Comparison of ENCODE assay signal across 11 cellular contexts in the genomic region with DNA sequence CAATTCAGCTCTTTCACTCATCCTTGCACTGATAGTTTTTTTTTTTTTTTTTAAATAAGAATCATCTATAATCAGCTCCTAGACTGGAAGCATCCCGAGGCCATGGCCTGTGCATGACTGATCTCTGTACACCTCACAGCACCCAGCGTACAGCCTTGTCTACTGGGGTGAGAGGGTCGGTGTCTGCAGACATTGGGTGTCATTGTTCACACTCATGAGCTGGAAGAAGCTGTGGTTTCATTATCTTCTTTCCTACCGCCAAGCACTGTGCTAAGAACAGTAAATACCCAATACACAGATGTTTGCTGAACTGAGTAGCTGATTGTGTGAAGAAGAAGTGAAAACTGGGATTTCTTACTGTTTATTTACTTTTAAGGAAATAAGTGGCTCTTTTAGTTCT.
DNase-seq lines count a peak whose midpoint lies in the region; ATAC-seq and TF ChIP-seq lines count a peak whose summit lies in the region.
"Had no signal": no experiment of that assay in that cellular context is flagged by ENCODE, and none has a peak within 500 bp of the region (broad histone marks: within the 10 kb centered on the region; RNA-seq: fewer than 3 reads in every experiment).

No MANE protein-coding gene starts in this region.

- no peak for TF ChIP-seq CTCF in choroid plexus epithelial cell (conservative IDR thresholded peaks at IDR 0.05; ENCODE audit: low read depth, low read length)
- no peak for TF ChIP-seq CTCF in gastrocnemius medialis (IDR thresholded peaks at IDR 0.05 in 4 of 5, conservative IDR thresholded peaks at IDR 0.05 in 1 of 5)
- no peak for TF ChIP-seq CTCF in OCI-LY7 (conservative IDR thresholded peaks at IDR 0.05; ENCODE audit: low read length)

- TF ChIP-seq POLR2A in gastrocnemius medialis (IDR thresholded peaks at IDR 0.05): no peak

- H3K9me3 ChIP-seq in gastrocnemius medialis (no peaks in the 10 kb centered on the region), OCI-LY7 (ENCODE audit: low read length) (no peaks in the 10 kb centered on the region)

- no peaks in the 10 kb centered on the region for H4K20me1 ChIP-seq in OCI-LY7 (ENCODE audit: insufficient read depth, low read length)

- peak; percentile 25 for DNase-seq in activated CD4-positive, alpha-beta T cell treated with anti-CD3 and anti-CD28 coated beads for 48 hours
- DNase-seq in activated CD4-positive, alpha-beta T cell treated with anti-CD3 and anti-CD28 coated beads, Interleukin-2, amount 10 ng/mL, durations not matched to agents 7 days and 5 days: no peak
- DNase-seq in MV-4-11 (lab: John Stamatoyannopoulos, UW): peak; percentile 65
- peak; percentile 55 for DNase-seq in choroid plexus epithelial cell (ENCODE audit: low read depth)
- no peak for DNase-seq in gastrocnemius medialis
- DNase-seq in OCI-LY7 (ENCODE audit: low spot score): no peak
- DNase-seq in H4 (ENCODE audit: low spot score): no peak
- DNase-seq: activated gamma-delta T cell, NCI-H1092 treated with DMSO at 0.1 percent for 48 hours, NCI-H748 treated with DMSO at 0.1 percent for 48 hours had no signal

- no peak overlapping the region for H2AFZ ChIP-seq in OCI-LY7 (ENCODE audit: low read length)

- POLR2A ChIA-PET in activated CD4-positive, alpha-beta T cell treated with anti-CD3 and anti-CD28 coated beads, Interleukin-2, amount 10 ng/mL, durations not matched to agents 7 days and 5 days (lab: Charles Lee): interaction anchor here (0.6 to 1.4 kb wide), 2 partner anchors 11 to 106 kb away, joined by 3 to 5 read pairs; no protein-coding TSS in a partner anchor
- POLR2A ChIA-PET in OCI-LY7 (lab: Charles Lee): interaction anchor here (0.6 to 0.8 kb wide), 2 partner anchors 359 to 516 kb away, joined by 3 read pairs; no protein-coding TSS in a partner anchor

- no peak overlapping the region for H3K4me3 Mint-ChIP-seq in activated CD4-positive, alpha-beta T cell treated with anti-CD3 and anti-CD28 coated beads, Interleukin-2, amount 10 ng/mL, durations not matched to agents 7 days and 5 days

- H3K27ac Mint-ChIP-seq in activated CD4-positive, alpha-beta T cell treated with anti-CD3 and anti-CD28 coated beads, Interleukin-2, amount 10 ng/mL, durations not matched to agents 7 days and 5 days: no peak overlapping the region

- CTCF ChIA-PET in activated CD4-positive, alpha-beta T cell treated with anti-CD3 and anti-CD28 coated beads, Interleukin-2, amount 10 ng/mL, durations not matched to agents 7 days and 5 days (lab: Charles Lee): interaction anchor here (0.6 to 2.7 kb wide), 20 partner anchors 10 to 379 kb away, joined by 3 to 21 read pairs (median 4); no protein-coding TSS in a partner anchor
- CTCF ChIA-PET in OCI-LY7 (lab: Charles Lee; ENCODE audit: unreplicated experiment): interaction anchor here (1.1 to 1.5 kb wide), 3 partner anchors 42 to 359 kb away, joined by 4 to 7 read pairs (median 5); no protein-coding TSS in a partner anchor

- no peak overlapping the region for H3K4me3 ChIP-seq in choroid plexus epithelial cell (ENCODE audit: low read depth, low read length)
- H3K4me3 ChIP-seq in gastrocnemius medialis: no peak overlapping the region
- no peak overlapping the region for H3K4me3 ChIP-seq in OCI-LY7 (ENCODE audit: low read depth, low read length, poor library complexity, severe bottlenecking)

- peaks cover 60% of the 10 kb centered on the region for H3K4me1 Mint-ChIP-seq in activated CD4-positive, alpha-beta T cell treated with anti-CD3 and anti-CD28 coated beads, Interleukin-2, amount 10 ng/mL, durations not matched to agents 7 days and 5 days

- no peak for ATAC-seq in gastrocnemius medialis
- ATAC-seq in GM21390 (IDR thresholded peaks at IDR 0.05; ENCODE audit: unreplicated experiment): no peak

- H3K27ac ChIP-seq in gastrocnemius medialis (peak overlapping the region; percentile 42 to 78 (median 74)), OCI-LY7 (ENCODE audit: low read depth, low read length, poor library complexity, severe bottlenecking) (no peak overlapping the region)

- no peaks in the 10 kb centered on the region for H3K36me3 ChIP-seq in gastrocnemius medialis
- no peaks in the 10 kb centered on the region for H3K36me3 ChIP-seq in OCI-LY7 (ENCODE audit: insufficient read depth, low read length)

- no peak overlapping the region for H3K4me2 ChIP-seq in OCI-LY7 (ENCODE audit: low read length)

- H3K9me3 Mint-ChIP-seq in activated CD4-positive, alpha-beta T cell treated with anti-CD3 and anti-CD28 coated beads, Interleukin-2, amount 10 ng/mL, durations not matched to agents 7 days and 5 days: no peaks in the 10 kb centered on the region

- no peaks in the 10 kb centered on the region for H3K27me3 Mint-ChIP-seq in activated CD4-positive, alpha-beta T cell treated with anti-CD3 and anti-CD28 coated beads, Interleukin-2, amount 10 ng/mL, durations not matched to agents 7 days and 5 days

- H3K36me3 Mint-ChIP-seq in activated CD4-positive, alpha-beta T cell treated with anti-CD3 and anti-CD28 coated beads, Interleukin-2, amount 10 ng/mL, durations not matched to agents 7 days and 5 days (ENCODE audit: low read depth): peaks cover 3% of the 10 kb centered on the region

- no peaks in the 10 kb centered on the region for H3K79me2 ChIP-seq in OCI-LY7 (ENCODE audit: insufficient read depth, low read depth, low read length)

- H3K4me1 ChIP-seq in gastrocnemius medialis (peaks cover 31 to 33% of the 10 kb centered on the region in 2 donors), OCI-LY7 (ENCODE audit: insufficient read depth, low read length, poor library complexity, severe bottlenecking) (peaks cover 15% of the 10 kb centered on the region)

- intact Hi-C loops in gastrocnemius medialis (cut with DNase I; ENCODE audit: low total_unique reads) (loop anchor here (5.0 kb wide), 2 partner anchors 85 to 150 kb away; no protein-coding TSS in a partner anchor), OCI-LY7 (cut with micrococcal nuclease; ENCODE audit: unreplicated experiment) (loop anchor here (2.0 kb wide), 2 partner anchors 130 to 270 kb away; partner anchors contain the start of gene HIPK2)

- H3K9me2 ChIP-seq in OCI-LY7 (ENCODE audit: insufficient read depth, low read length): no peaks in the 10 kb centered on the region

- in situ Hi-C loops in gastrocnemius medialis (cut with MboI; ENCODE audit: low sequenced_read_pairs in 4 of 4): loop anchor here (5.0 to 10.0 kb wide), 5 partner anchors 118 to 358 kb away; partner anchors contain the start of genes TBXAS1 (in 3 of the 4) and HIPK2 (in 1 of the 4)

- BruUV-seq in OCI-LY7 (replicated peaks; lab: Mats Ljungman, UMichigan): no TSS peak

- H3K27me3 ChIP-seq in gastrocnemius medialis: no peaks in the 10 kb centered on the region

Comparison
In these comparisons a context has a peak if more than half of its experiments do, and no peak if none do; other contexts are left out.
1. DNase-seq: peak in activated CD4-positive, alpha-beta T cell treated with anti-CD3 and anti-CD28 coated beads for 48 hours (single experiment), MV-4-11 (single experiment) and choroid plexus epithelial cell (single experiment); none in activated CD4-positive, alpha-beta T cell treated with anti-CD3 and anti-CD28 coated beads, Interleukin-2, amount 10 ng/mL, durations not matched to agents 7 days and 5 days (single experiment), gastrocnemius medialis (0 of 2), OCI-LY7 (single experiment) and H4 (single experiment).